Comparison of ENCODE assay signal across 8 cellular contexts in the genomic region with DNA sequence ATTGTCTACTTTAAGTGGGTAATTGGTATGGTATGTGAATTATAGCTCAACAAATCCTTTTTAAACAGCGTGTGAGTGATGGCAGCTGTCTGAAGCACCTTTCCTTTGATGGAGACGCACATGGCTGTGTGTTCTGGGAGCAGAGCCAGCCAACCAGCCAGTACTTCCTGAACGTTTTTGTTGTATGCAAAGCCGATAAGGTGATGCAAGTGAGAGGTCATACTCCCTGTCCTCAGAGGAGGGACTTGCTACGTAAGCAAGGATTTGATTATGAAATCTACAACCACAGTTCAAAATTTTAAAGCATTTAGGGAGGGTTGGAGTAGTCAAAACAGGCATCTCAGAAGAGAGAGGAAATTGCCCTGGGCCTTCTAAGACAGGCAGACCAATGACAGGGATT. TPM values are rescaled to one million over a fixed set of nuclear protein-coding genes. Genes with fewer than 3 reads are reported as not detected.
DNase-seq lines count a peak whose midpoint lies in the region; ATAC-seq and TF ChIP-seq lines count a peak whose summit lies in the region.

No MANE protein-coding gene starts in this region.

- no peaks in the 10 kb centered on the region for H3K36me3 Mint-ChIP-seq in activated naive CD4-positive, alpha-beta T cell treated with anti-CD3 and anti-CD28 coated beads for 36 hours (ENCODE audit: low read depth)
- H3K36me3 Mint-ChIP-seq in type B pancreatic cell: no peaks in the 10 kb centered on the region

- peak; percentile 24 for DNase-seq in activated naive CD4-positive, alpha-beta T cell treated with anti-CD3 and anti-CD28 coated beads for 36 hours
- DNase-seq in activated naive CD4-positive, alpha-beta T cell (lab: John Stamatoyannopoulos, UW): no peak
- DNase-seq in NOMO-1 treated with DMSO at 0.1 percent for 48 hours (lab: John Stamatoyannopoulos, UW; ENCODE audit: unreplicated experiment): peak; percentile 80
- peak; percentile 0 for DNase-seq in fibroblast of peridontal ligament (ENCODE audit: extremely low read depth)
- DNase-seq in type B pancreatic cell (ENCODE audit: extremely low spot score, unreplicated experiment): no peak
- DNase-seq in prostate gland (ENCODE audit: low spot score): no peak
- no peak for DNase-seq in activated CD4-positive, alpha-beta T cell treated with anti-CD3 and anti-CD28 coated beads, Interleukin-2, amount 50 U/mL, for 1 hour

- CTCF ChIA-PET in activated naive CD4-positive, alpha-beta T cell treated with anti-CD3 and anti-CD28 coated beads for 36 hours (lab: Charles Lee): interaction anchor here (2.4 kb wide), 1 partner anchor 68 kb away, joined by 5 read pairs; no protein-coding TSS in a partner anchor

- H3K36me3 ChIP-seq in prostate gland: no peaks in the 10 kb centered on the region

- H3K9me3 ChIP-seq in prostate gland: no peaks in the 10 kb centered on the region

- no peak overlapping the region for H3K27ac Mint-ChIP-seq in activated naive CD4-positive, alpha-beta T cell treated with anti-CD3 and anti-CD28 coated beads for 36 hours
- H3K27ac Mint-ChIP-seq in type B pancreatic cell: peak overlapping the region; percentile 46

- TF ChIP-seq POLR2A in prostate gland (IDR thresholded peaks at IDR 0.05): no peak

- H3K27me3 Mint-ChIP-seq in activated naive CD4-positive, alpha-beta T cell treated with anti-CD3 and anti-CD28 coated beads for 36 hours (ENCODE audit: low read depth): peaks cover 3% of the 10 kb centered on the region
- peaks cover 7% of the 10 kb centered on the region for H3K27me3 Mint-ChIP-seq in type B pancreatic cell

- peaks cover 3% of the 10 kb centered on the region for H3K4me1 Mint-ChIP-seq in activated naive CD4-positive, alpha-beta T cell treated with anti-CD3 and anti-CD28 coated beads for 36 hours (ENCODE audit: low read depth)
- H3K4me1 Mint-ChIP-seq in type B pancreatic cell (ENCODE audit: unreplicated experiment): peaks cover 3% of the 10 kb centered on the region

- TF ChIP-seq CTCF in type B pancreatic cell (conservative IDR thresholded peaks at IDR 0.05) (no peak), prostate gland (IDR thresholded peaks at IDR 0.05) (no peak)

- no peak overlapping the region for H3K4me3 ChIP-seq in prostate gland

- ATAC-seq in HG03520 (IDR thresholded peaks at IDR 0.05; ENCODE audit: unreplicated experiment): no peak

- H3K4me1 ChIP-seq in prostate gland (replicated peaks): no peaks in the 10 kb centered on the region

- no peaks in the 10 kb centered on the region for H3K27me3 ChIP-seq in prostate gland (replicated peaks; ENCODE audit: insufficient read depth)

- intact Hi-C loops in activated naive CD4-positive, alpha-beta T cell treated with anti-CD3 and anti-CD28 coated beads for 36 hours (cut with micrococcal nuclease): no loop called here
- intact Hi-C loops in prostate gland (cut with DNase I): no loop called here

- H3K9me3 Mint-ChIP-seq in activated naive CD4-positive, alpha-beta T cell treated with anti-CD3 and anti-CD28 coated beads for 36 hours: no peaks in the 10 kb centered on the region
- no peaks in the 10 kb centered on the region for H3K9me3 Mint-ChIP-seq in type B pancreatic cell

- 13% methylated on average over 5 of the region's 5 CpGs for WGBS in prostate gland

- H3K4me3 Mint-ChIP-seq in activated naive CD4-positive, alpha-beta T cell treated with anti-CD3 and anti-CD28 coated beads for 36 hours: no peak overlapping the region
- no peak overlapping the region for H3K4me3 Mint-ChIP-seq in type B pancreatic cell

- no peak overlapping the region for H3K27ac ChIP-seq in prostate gland

RNA-seq across cellular contexts. Expression of a gene that starts 28.1 kb away (rescaled TPM):
- 1 to 10 TPM; 2.6 to 3.3 TPM for total RNA-seq in activated naive CD4-positive, alpha-beta T cell treated with anti-CD3 and anti-CD28 coated beads for 36 hours
- total RNA-seq in type B pancreatic cell (ENCODE audit: low replicate concordance) (15.7 and 31.4 TPM in 2 replicates), prostate gland (10 to 100 TPM in 1 of 2 donors, 1 to 10 TPM in 1; 9.6 to 56.0 TPM)

Comparison
In these comparisons a context has a peak if more than half of its experiments do, and no peak if none do; other contexts are left out.
1. DNase-seq: peak in activated naive CD4-positive, alpha-beta T cell treated with anti-CD3 and anti-CD28 coated beads for 36 hours (single experiment), NOMO-1 treated with DMSO at 0.1 percent for 48 hours (single experiment) and fibroblast of peridontal ligament (single experiment); none in activated naive CD4-positive, alpha-beta T cell (0 of 4), type B pancreatic cell (single experiment), prostate gland (single experiment) and activated CD4-positive, alpha-beta T cell treated with anti-CD3 and anti-CD28 coated beads, Interleukin-2, amount 50 U/mL, for 1 hour (single experiment).